ENCODE assay signal across 14 cellular contexts in the genomic region with DNA sequence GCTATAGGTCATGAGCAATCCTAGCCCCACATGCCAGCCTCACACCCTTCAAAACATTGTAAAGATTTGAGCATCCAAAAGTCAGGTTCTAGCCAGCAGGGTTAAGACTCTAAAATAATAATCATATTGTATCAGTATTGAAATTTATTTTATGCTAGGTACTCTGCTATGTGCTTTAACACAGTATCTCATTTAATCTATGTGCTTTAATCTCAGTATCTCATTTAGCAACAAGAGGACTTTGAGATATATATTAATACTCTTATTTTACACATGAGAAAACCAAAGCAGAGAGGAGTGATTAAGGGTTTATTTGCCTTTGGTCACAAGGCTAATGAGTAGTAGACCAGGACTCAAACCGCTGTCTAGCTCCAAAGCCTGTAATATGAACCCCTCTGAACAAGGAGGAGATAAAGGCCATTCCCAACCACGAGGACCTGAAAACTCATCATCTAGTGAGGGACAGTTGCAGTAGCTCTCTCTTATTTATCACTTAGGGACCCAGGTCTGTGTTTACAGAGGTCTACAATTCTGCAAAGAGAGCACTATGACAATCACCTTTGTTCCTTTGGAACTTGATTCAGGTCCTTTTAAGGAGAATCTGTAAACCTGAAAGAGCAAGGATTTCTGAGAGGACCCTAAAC.
DNase-seq lines count a peak whose midpoint lies in the region; ATAC-seq and TF ChIP-seq lines count a peak whose summit lies in the region.
"Had no signal": no experiment of that assay in that cellular context is flagged by ENCODE, and none has a peak within 500 bp of the region (broad histone marks: within the 10 kb centered on the region; RNA-seq: fewer than 3 reads in every experiment).

No MANE protein-coding gene starts in this region.

- no TSS peak for BruUV-seq in PC-3 (replicated peaks; lab: Mats Ljungman, UMichigan)

- POLR2A ChIA-PET in SK-N-SH (lab: Yijun Ruan, JAX) (no interaction called here), PC-3 (lab: Charles Lee; ENCODE audit: unreplicated experiment) (interaction anchor here (0.5 to 1.5 kb wide), 5 partner anchors 10 to 116 kb away, joined by 3 to 7 read pairs (median 4); a partner anchor contains a TSS)

- H3K4me2 ChIP-seq in SK-N-SH (peak overlapping the region; percentile 65), PC-3 (ENCODE audit: low read length) (peak overlapping the region; percentile 80)

- H3F3A ChIP-seq in SK-N-SH (replicated peaks; ENCODE audit: insufficient read depth) (peaks cover 30% of the 10 kb centered on the region), PC-3 (ENCODE audit: low read length, unreplicated experiment) (peaks cover 9% of the 10 kb centered on the region)

- H3K9me3 ChIP-seq in SK-N-SH (no peaks in the 10 kb centered on the region), PC-3 (ENCODE audit: low read length) (no peaks in the 10 kb centered on the region), sigmoid colon (no peaks in the 10 kb centered on the region), body of pancreas (no peaks in the 10 kb centered on the region)

- TF ChIP-seq CTCF in SK-N-SH (IDR thresholded peaks at IDR 0.05) (no peak), PC-3 (conservative IDR thresholded peaks at IDR 0.05; ENCODE audit: low read depth, low read length) (no peak), sigmoid colon (IDR thresholded peaks at IDR 0.05) (no peak), body of pancreas (IDR thresholded peaks at IDR 0.05) (no peak)

- TF ChIP-seq POLR2A in sigmoid colon (IDR thresholded peaks at IDR 0.05) (no peak), body of pancreas (IDR thresholded peaks at IDR 0.05) (no peak)

- H4K20me1 ChIP-seq in SK-N-SH (ENCODE audit: insufficient read depth) = no peaks in the 10 kb centered on the region
- H4K20me1 ChIP-seq in PC-3 (ENCODE audit: low read length) = no peaks in the 10 kb centered on the region

- H3K79me2 ChIP-seq in SK-N-SH (ENCODE audit: insufficient read depth) = no peaks in the 10 kb centered on the region
- H3K79me2 ChIP-seq in PC-3 (ENCODE audit: low read length) = no peaks in the 10 kb centered on the region

- CTCF ChIA-PET in SK-N-SH (lab: Yijun Ruan, JAX) = interaction anchor here (1.5 to 1.7 kb wide), 5 partner anchors 10 to 124 kb away, joined by 3 to 4 read pairs (median 3); a partner anchor contains a TSS
- CTCF ChIA-PET in PC-3 (lab: Charles Lee) = interaction anchor here (0.5 to 1.6 kb wide), 6 partner anchors 9 to 121 kb away, joined by 3 to 9 read pairs (median 3); no protein-coding TSS in a partner anchor

- TF ChIP-seq EP300 in SK-N-SH (IDR thresholded peaks at IDR 0.05; ENCODE audit: borderline replicate concordance in 1 of 2, low read depth in 1 of 2, low read length in 1 of 2) = no peak
- no peak for TF ChIP-seq EP300 in sigmoid colon (IDR thresholded peaks at IDR 0.05)

- H3K9me2 ChIP-seq in SK-N-SH = no peaks in the 10 kb centered on the region
- H3K9me2 ChIP-seq in PC-3 (replicated peaks; ENCODE audit: low read length) = no peaks in the 10 kb centered on the region

- peak overlapping the region; percentile 47 to 62; a peak in 3 of 4 replicates for H3K27ac ChIP-seq in SK-N-SH (ENCODE audit: low read depth in 2 of 2, low read length in 1 of 2)
- H3K27ac ChIP-seq in PC-3 (ENCODE audit: low read length) = peak overlapping the region; percentile 89
- H3K27ac ChIP-seq in sigmoid colon = peak overlapping the region; percentile 92 to 98 (median 96)
- no peak overlapping the region for H3K27ac ChIP-seq in body of pancreas

- TF ChIP-seq RAD21 in SK-N-SH (IDR thresholded peaks at IDR 0.05; ENCODE audit: low read length) = no peak

- DNase-seq in SK-N-SH (no peak), PC-3 (peak; percentile 69), fibroblast of peridontal ligament (ENCODE audit: extremely low read depth) (peak; percentile 26), sigmoid colon (no peak), body of pancreas (no peak)
- DNase-seq: activated naive CD8-positive, alpha-beta T cell treated with anti-CD3 and anti-CD28 coated beads, Interleukin-2, amount 50 U/mL, for 24 hours; NCI-H2081 treated with DMSO at 0.1 percent for 48 hours; nephron progenitor cell; NK-92 treated with Interleukin-12 subunit alpha and Interleukin-12 subunit beta, amount 100 ng/mL, for 24 hours; stimulated activated CD4-positive, alpha-beta T cell treated with anti-CD3 and anti-CD28 coated beads, Interleukin-12 subunit alpha, Interleukin-12 subunit beta, amount 100 ng/mL, for 4 hours had no signal

- H3K27me3 ChIP-seq in SK-N-SH (ENCODE audit: insufficient read depth) = no peaks in the 10 kb centered on the region
- no peaks in the 10 kb centered on the region for H3K27me3 ChIP-seq in PC-3 (ENCODE audit: low read length)
- H3K27me3 ChIP-seq in sigmoid colon = no peaks in the 10 kb centered on the region
- no peaks in the 10 kb centered on the region for H3K27me3 ChIP-seq in body of pancreas

- H2AFZ ChIP-seq in SK-N-SH (ENCODE audit: low read depth) (peak overlapping the region; percentile 44; the same call in 1 of the 2 replicates), PC-3 (ENCODE audit: low read length) (peak overlapping the region; percentile 68)

- intact Hi-C loops in PC-3 (cut with micrococcal nuclease) = loop anchor here (1.0 kb wide), 1 partner anchor 28 kb away; no protein-coding TSS in a partner anchor
- intact Hi-C loops in sigmoid colon (cut with DNase I) = loop anchor here (2.0 to 5.0 kb wide), 2 partner anchors 62 to 117 kb away; a partner anchor contains a TSS
- intact Hi-C loops in body of pancreas (cut with DNase I) = no loop called here

- 50% methylated on average over 2 of the region's 2 CpGs for WGBS in SK-N-SH (ENCODE audit: low lambda C conversion rate)
- 86 to 88% methylated on average over 2 of the region's 2 CpGs for WGBS in sigmoid colon, 2 donors
- 78 to 85% methylated on average over 2 of the region's 2 CpGs for WGBS in body of pancreas, 2 donors

- H3K4me1 ChIP-seq in SK-N-SH (ENCODE audit: control insufficient read depth in 1 of 2, insufficient read depth in 2 of 2, low read depth in 1 of 2, low read length in 1 of 2) (peaks cover 4 to 22% of the 10 kb centered on the region in 2 experiments), PC-3 (ENCODE audit: insufficient read depth, low read length) (peaks cover 47% of the 10 kb centered on the region), sigmoid colon (peaks cover 0 to 49% (median 26%) of the 10 kb centered on the region in 4 donors), body of pancreas (peaks cover 14% of the 10 kb centered on the region)

- no peaks in the 10 kb centered on the region for H3K36me3 ChIP-seq in SK-N-SH (replicated peaks in 1 of 2; ENCODE audit: control insufficient read depth in 1 of 2, insufficient read depth in 2 of 2, low read length in 1 of 2)
- no peaks in the 10 kb centered on the region for H3K36me3 ChIP-seq in PC-3 (ENCODE audit: low read depth, low read length)
- H3K36me3 ChIP-seq in sigmoid colon = no peaks in the 10 kb centered on the region
- H3K36me3 ChIP-seq in body of pancreas (replicated peaks in 1 of 2; ENCODE audit: insufficient read depth in 1 of 2, low read depth in 2 of 2) = no peaks in the 10 kb centered on the region

- H3K4me3 ChIP-seq in SK-N-SH (ENCODE audit: low read depth in 2 of 2, low read length in 1 of 2) = no peak overlapping the region
- H3K4me3 ChIP-seq in PC-3 (ENCODE audit: low read length) = peak overlapping the region; percentile 51; the same call in 1 of the 2 replicates
- H3K4me3 ChIP-seq in sigmoid colon = no peak overlapping the region
- H3K4me3 ChIP-seq in body of pancreas = no peak overlapping the region

- ATAC-seq in SK-N-SH treated with all-trans-retinoic acid at 6 μM for 48 hours = no peak
- ATAC-seq in PC-3 = peak; percentile 42
- no peak for ATAC-seq in HG03045 (IDR thresholded peaks at IDR 0.05; ENCODE audit: unreplicated experiment)
- ATAC-seq in body of pancreas = no peak
- no peak for ATAC-seq in GM19395 (IDR thresholded peaks at IDR 0.05; ENCODE audit: unreplicated experiment)
- ATAC-seq: activated CD4-positive, CD25-positive, alpha-beta regulatory T cell treated with anti-CD3 and anti-CD28 coated beads, Interleukin-2, amount 50 U/mL, for 24 hours; activated naive CD8-positive, alpha-beta T cell treated with anti-CD3 and anti-CD28 coated beads, Interleukin-2, amount 50 U/mL, for 24 hours had no signal

- peak overlapping the region; percentile 16; the same call in 1 of the 2 replicates for H3K9ac ChIP-seq in SK-N-SH
- H3K9ac ChIP-seq in PC-3 (ENCODE audit: low read length) = peak overlapping the region; percentile 57

TF ChIP-seq in SK-N-SH, 30 proteins besides CTCF, POLR2A, EP300 and RAD21:
- no peak for TF ChIP-seq TAF1 (IDR thresholded peaks at IDR 0.05; ENCODE audit: borderline replicate concordance, low read depth, low read length)
- TF ChIP-seq, protein P1, sequence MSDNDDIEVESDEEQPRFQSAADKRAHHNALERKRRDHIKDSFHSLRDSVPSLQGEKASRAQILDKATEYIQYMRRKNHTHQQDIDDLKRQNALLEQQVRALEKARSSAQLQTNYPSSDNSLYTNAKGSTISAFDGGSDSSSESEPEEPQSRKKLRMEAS (IDR thresholded peaks at IDR 0.05; ENCODE audit: low read depth) = peak; percentile 13; the same call in 1 of the 2 replicates

TF ChIP-seq in SK-N-SH treated with all-trans-retinoic acid at 6 μM for 48 hours, 23 proteins besides CTCF, POLR2A, EP300 and RAD21 (continues in another document):
- TF ChIP-seq, protein P2, sequence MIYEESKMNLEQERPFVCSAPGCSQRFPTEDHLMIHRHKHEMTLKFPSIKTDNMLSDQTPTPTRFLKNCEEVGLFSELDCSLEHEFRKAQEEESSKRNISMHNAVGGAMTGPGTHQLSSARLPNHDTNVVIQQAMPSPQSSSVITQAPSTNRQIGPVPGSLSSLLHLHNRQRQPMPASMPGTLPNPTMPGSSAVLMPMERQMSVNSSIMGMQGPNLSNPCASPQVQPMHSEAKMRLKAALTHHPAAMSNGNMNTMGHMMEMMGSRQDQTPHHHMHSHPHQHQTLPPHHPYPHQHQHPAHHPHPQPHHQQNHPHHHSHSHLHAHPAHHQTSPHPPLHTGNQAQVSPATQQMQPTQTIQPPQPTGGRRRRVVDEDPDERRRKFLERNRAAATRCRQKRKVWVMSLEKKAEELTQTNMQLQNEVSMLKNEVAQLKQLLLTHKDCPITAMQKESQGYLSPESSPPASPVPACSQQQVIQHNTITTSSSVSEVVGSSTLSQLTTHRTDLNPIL (CRISPR knock-in tag; IDR thresholded peaks at IDR 0.05; ENCODE audit: low read depth) = no peak
- no peak for TF ChIP-seq ZFP3 (CRISPR knock-in tag; IDR thresholded peaks at IDR 0.05)
- TF ChIP-seq, protein P3, sequence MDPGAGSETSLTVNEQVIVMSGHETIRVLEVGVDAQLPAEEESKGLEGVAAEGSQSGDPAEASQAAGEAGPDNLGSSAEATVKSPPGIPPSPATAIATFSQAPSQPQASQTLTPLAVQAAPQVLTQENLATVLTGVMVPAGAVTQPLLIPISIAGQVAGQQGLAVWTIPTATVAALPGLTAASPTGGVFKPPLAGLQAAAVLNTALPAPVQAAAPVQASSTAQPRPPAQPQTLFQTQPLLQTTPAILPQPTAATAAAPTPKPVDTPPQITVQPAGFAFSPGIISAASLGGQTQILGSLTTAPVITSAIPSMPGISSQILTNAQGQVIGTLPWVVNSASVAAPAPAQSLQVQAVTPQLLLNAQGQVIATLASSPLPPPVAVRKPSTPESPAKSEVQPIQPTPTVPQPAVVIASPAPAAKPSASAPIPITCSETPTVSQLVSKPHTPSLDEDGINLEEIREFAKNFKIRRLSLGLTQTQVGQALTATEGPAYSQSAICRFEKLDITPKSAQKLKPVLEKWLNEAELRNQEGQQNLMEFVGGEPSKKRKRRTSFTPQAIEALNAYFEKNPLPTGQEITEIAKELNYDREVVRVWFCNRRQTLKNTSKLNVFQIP (CRISPR knock-in tag; IDR thresholded peaks at IDR 0.05; ENCODE audit: borderline replicate concordance, low read depth) = no peak

Comparison
In these comparisons a context has a peak if more than half of its experiments do, and no peak if none do; other contexts are left out.
1. DNase-seq: peak in PC-3 (single experiment) and fibroblast of peridontal ligament (single experiment); none in SK-N-SH (single experiment), sigmoid colon (single experiment) and body of pancreas (0 of 4).
2. H3K27ac ChIP-seq: peak in SK-N-SH (2 of 2), PC-3 (single experiment) and sigmoid colon (4 of 4); none in body of pancreas (0 of 4).